21 cellular contexts compared by ENCODE assay signal in genomic region chr6:111129003-111129402, GRCh38. TPM values are rescaled to one million over a fixed set of nuclear protein-coding genes. Genes with fewer than 3 reads are reported as not detected.
A peak's percentile ranks its signal among the peaks of the same experiment; 100 is the strongest.
DNase-seq lines count a peak whose midpoint lies in the region; ATAC-seq and TF ChIP-seq lines count a peak whose summit lies in the region.
"Had no signal": no experiment of that assay in that cellular context is flagged by ENCODE, and none has a peak within 500 bp of the region (broad histone marks: within the 10 kb centered on the region; RNA-seq: fewer than 3 reads in every experiment).

No MANE protein-coding gene starts in this region.

- TF ChIP-seq CTCF in fibroblast of the aortic adventitia (IDR thresholded peaks at IDR 0.05; ENCODE audit: insufficient read depth, low read length) (no peak), nephron (IDR thresholded peaks at IDR 0.05; ENCODE audit: unreplicated experiment in 3 of 3) (no peak)

- H3K4me1 Mint-ChIP-seq in nephron: peaks cover 28% of the 10 kb centered on the region
- H3K4me1 Mint-ChIP-seq in activated naive CD4-positive, alpha-beta T cell treated with anti-CD3 and anti-CD28 coated beads, Interleukin-2, amount 10 ng/mL, durations not matched to agents 7 days and 5 days: no peaks in the 10 kb centered on the region

- no peaks in the 10 kb centered on the region for H3K9me3 Mint-ChIP-seq in nephron
- no peaks in the 10 kb centered on the region for H3K9me3 Mint-ChIP-seq in activated naive CD4-positive, alpha-beta T cell treated with anti-CD3 and anti-CD28 coated beads, Interleukin-2, amount 10 ng/mL, durations not matched to agents 7 days and 5 days
- H3K9me3 Mint-ChIP-seq: activated naive CD8-positive, alpha-beta T cell treated with anti-CD3 and anti-CD28 coated beads for 36 hours had no signal

- no peaks in the 10 kb centered on the region for H3K27me3 Mint-ChIP-seq in nephron (ENCODE audit: low read depth)
- no peaks in the 10 kb centered on the region for H3K27me3 Mint-ChIP-seq in activated naive CD4-positive, alpha-beta T cell treated with anti-CD3 and anti-CD28 coated beads, Interleukin-2, amount 10 ng/mL, durations not matched to agents 7 days and 5 days
- H3K27me3 Mint-ChIP-seq: activated naive CD8-positive, alpha-beta T cell treated with anti-CD3 and anti-CD28 coated beads for 36 hours had no signal

- CTCF ChIA-PET in activated naive CD4-positive, alpha-beta T cell treated with anti-CD3 and anti-CD28 coated beads, Interleukin-2, amount 10 ng/mL, durations not matched to agents 7 days and 5 days (lab: Charles Lee): no interaction called here

- ATAC-seq in GM18867 (IDR thresholded peaks at IDR 0.05; ENCODE audit: unreplicated experiment): no peak
- ATAC-seq: HCT116; SK-N-SH treated with all-trans-retinoic acid at 6 μM for 48 hours; stimulated activated naive CD8-positive, alpha-beta T cell treated with anti-CD3 and anti-CD28 coated beads, Interleukin-15, Interleukin-2, amounts not matched to agents 100 U/mL and 50 U/mL, for 24 hours had no signal

- no peak overlapping the region for H3K4me3 Mint-ChIP-seq in nephron
- H3K4me3 Mint-ChIP-seq in activated naive CD4-positive, alpha-beta T cell treated with anti-CD3 and anti-CD28 coated beads, Interleukin-2, amount 10 ng/mL, durations not matched to agents 7 days and 5 days: no peak overlapping the region
- H3K4me3 Mint-ChIP-seq: activated naive CD8-positive, alpha-beta T cell treated with anti-CD3 and anti-CD28 coated beads for 36 hours had no signal

- H3K27ac Mint-ChIP-seq in nephron: peak overlapping the region in 2 of 3 experiments; percentile 53 to 87
- no peak overlapping the region for H3K27ac Mint-ChIP-seq in activated naive CD4-positive, alpha-beta T cell treated with anti-CD3 and anti-CD28 coated beads, Interleukin-2, amount 10 ng/mL, durations not matched to agents 7 days and 5 days
- H3K27ac Mint-ChIP-seq: activated naive CD8-positive, alpha-beta T cell treated with anti-CD3 and anti-CD28 coated beads for 36 hours had no signal

- H3K36me3 Mint-ChIP-seq in nephron (ENCODE audit: low read depth): no peaks in the 10 kb centered on the region
- H3K36me3 Mint-ChIP-seq in activated naive CD4-positive, alpha-beta T cell treated with anti-CD3 and anti-CD28 coated beads, Interleukin-2, amount 10 ng/mL, durations not matched to agents 7 days and 5 days: no peaks in the 10 kb centered on the region

- DNase-seq in Ammon's horn (ENCODE audit: low spot score) (peak; percentile 39), NCI-H1694 treated with DMSO at 0.1 percent for 48 hours (lab: John Stamatoyannopoulos, UW) (peak; percentile 1), fibroblast of the aortic adventitia (ENCODE audit: low read depth) (peak; percentile 5), NCI-H510A treated with DMSO at 0.1 percent for 48 hours (lab: John Stamatoyannopoulos, UW) (no peak), NCI-H128 (lab: John Stamatoyannopoulos, UW; ENCODE audit: unreplicated experiment) (no peak)
- DNase-seq in activated naive CD4-positive, alpha-beta T cell treated with anti-CD3 and anti-CD28 coated beads, Interleukin-2, amount 10 ng/mL, durations not matched to agents 7 days and 5 days: no peak
- DNase-seq: activated CD4-positive, alpha-beta T cell treated with anti-CD3 and anti-CD28 coated beads for 48 hours; activated naive CD8-positive, alpha-beta T cell treated with anti-CD3 and anti-CD28 coated beads for 36 hours; activated T-cell treated with anti-CD3 and anti-CD28 coated beads for 4 hours; Caco-2; central memory CD4-positive, alpha-beta T cell; GF-D8; IMR-90; islet precursor cell; NCI-H226; stimulated activated naive CD8-positive, alpha-beta T cell treated with anti-CD3 and anti-CD28 coated beads, Interleukin-15, Interleukin-2, amounts not matched to agents 100 U/mL and 50 U/mL, for 24 hours had no signal

- H3K4me3 ChIP-seq in fibroblast of the aortic adventitia (ENCODE audit: low read depth, low read length): no peak overlapping the region

RNA-seq across cellular contexts. Expression of gene SLC16A10, which starts 41.7 kb away (rescaled TPM):
- not detected in 2 replicates for total RNA-seq in fibroblast of the aortic adventitia (ENCODE audit: low replicate concordance)
- total RNA-seq: IMR-90, osteocyte had no signal

Comparison
In these comparisons a context has a peak if more than half of its experiments do, and no peak if none do; other contexts are left out.
1. DNase-seq: peak in Ammon's horn (single experiment), NCI-H1694 treated with DMSO at 0.1 percent for 48 hours (single experiment) and fibroblast of the aortic adventitia (single experiment); none in NCI-H510A treated with DMSO at 0.1 percent for 48 hours (single experiment), activated naive CD4-positive, alpha-beta T cell treated with anti-CD3 and anti-CD28 coated beads, Interleukin-2, amount 10 ng/mL, durations not matched to agents 7 days and 5 days (single experiment) and NCI-H128 (single experiment).